8 cellular contexts compared by ENCODE assay signal in the genomic region with DNA sequence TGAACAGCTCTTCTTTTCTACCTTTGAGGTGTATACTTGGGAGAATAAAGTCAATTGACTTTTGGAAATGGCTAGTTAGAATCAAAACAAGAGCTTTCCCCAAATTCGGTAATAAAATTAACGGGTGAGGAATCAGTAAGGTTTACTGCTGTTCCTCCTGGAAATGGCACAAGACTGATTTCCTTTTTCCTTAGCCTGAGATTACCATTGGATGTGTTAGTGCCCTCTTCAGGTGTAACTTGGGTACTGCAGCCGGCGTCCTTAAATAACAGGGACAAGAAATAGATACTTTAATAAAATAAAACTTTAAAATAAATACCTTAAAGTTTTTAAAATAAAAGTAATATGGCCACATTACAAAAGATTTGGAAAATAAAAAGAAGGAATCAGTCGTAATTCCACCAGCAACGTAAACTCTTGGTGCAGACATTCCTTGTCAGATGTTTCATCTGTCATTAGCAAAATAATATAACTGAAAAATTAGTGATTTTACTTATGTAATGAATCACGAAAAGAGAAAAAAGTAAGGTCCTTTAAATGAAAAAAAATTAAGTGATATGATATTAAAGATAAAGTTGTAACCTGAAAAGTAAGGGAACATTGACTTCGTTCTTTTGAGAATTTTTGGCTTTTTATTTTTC. TPM values are rescaled to one million over a fixed set of nuclear protein-coding genes. Genes with fewer than 3 reads are reported as not detected.
A peak's percentile ranks its signal among the peaks of the same experiment; 100 is the strongest.
DNase-seq lines count a peak whose midpoint lies in the region; ATAC-seq and TF ChIP-seq lines count a peak whose summit lies in the region.

No MANE protein-coding gene starts in this region.

- H3K9me3 ChIP-seq in hepatocyte (ENCODE audit: low read depth), result no peaks in the 10 kb centered on the region

- peak; percentile 91 for TF ChIP-seq CTCF in hepatocyte (IDR thresholded peaks at IDR 0.05; ENCODE audit: poor library complexity)

- H3K4me1 ChIP-seq in hepatocyte (ENCODE audit: insufficient read depth), result no peaks in the 10 kb centered on the region

- H3K27me3 ChIP-seq in hepatocyte, result no peaks in the 10 kb centered on the region

- peaks cover 17% of the 10 kb centered on the region for H3K79me2 ChIP-seq in hepatocyte

- H3K36me3 ChIP-seq in hepatocyte (replicated peaks; ENCODE audit: insufficient read depth, low read depth), result no peaks in the 10 kb centered on the region

- no peak overlapping the region for H3K4me2 ChIP-seq in hepatocyte

- peaks cover 2% of the 10 kb centered on the region for H4K20me1 ChIP-seq in hepatocyte (ENCODE audit: insufficient read depth, poor library complexity, severe bottlenecking)

- ATAC-seq in HG02884 (IDR thresholded peaks at IDR 0.05; ENCODE audit: unreplicated experiment) (no peak), GM21717 (IDR thresholded peaks at IDR 0.05; ENCODE audit: unreplicated experiment) (no peak)

- no peak overlapping the region for H2AFZ ChIP-seq in hepatocyte

- no peaks in the 10 kb centered on the region for H3K9me2 ChIP-seq in hepatocyte (replicated peaks; ENCODE audit: insufficient read depth)

- 21% methylated on average over 8 of the region's 8 CpGs for WGBS in hepatocyte (ENCODE audit: low lambda C conversion rate, missing lambda C conversion rate)

- DNase-seq in GM03348 (ENCODE audit: low spot score) (peak; percentile 76), NCI-H1105 treated with DMSO at 0.1 percent for 48 hours (lab: John Stamatoyannopoulos, UW) (peak; percentile 60), T-helper 1 cell (peak in 4 of 5 donors; percentile 14 to 62 (median 48)), amygdala (lab: John Stamatoyannopoulos, UW) (peak in 40 of 56 donors; percentile 2 to 91 (median 30)), hepatocyte (ENCODE audit: low spot score) (peak; percentile 84), smooth muscle cell of the brain vasculature (ENCODE audit: low read depth, low spot score) (peak; percentile 83)

- H3K4me3 ChIP-seq in hepatocyte, result no peak overlapping the region

- no peak overlapping the region for H3K27ac ChIP-seq in hepatocyte

RNA-seq across cellular contexts. Expression of a gene that starts 29.7 kb away (rescaled TPM):
- 41.8 and 44.1 TPM in 2 replicates for total RNA-seq in hepatocyte
- 12.3 and 14.7 TPM in 2 replicates for polyA plus RNA-seq in hepatocyte

RNA-seq across cellular contexts. Expression of a gene that starts 57.5 kb away (rescaled TPM):
- total RNA-seq in hepatocyte, result 85.4 and 89.9 TPM in 2 replicates
- 84.0 and 108 TPM in 2 replicates for polyA plus RNA-seq in hepatocyte

Comparison
In these comparisons a context has a peak if more than half of its experiments do, and no peak if none do; other contexts are left out.
1. DNase-seq: peak in every context shown above with its lines; median percentile 84 in hepatocyte; 83 in smooth muscle cell of the brain vasculature; 76 in GM03348; 60 in NCI-H1105 treated with DMSO at 0.1 percent for 48 hours; 48 in T-helper 1 cell; 30 in amygdala.